In genomic region chr3:150299221-150299620, GRCh38 we compare ENCODE assay signal across 22 cellular contexts.
A peak's percentile ranks its signal among the peaks of the same experiment; 100 is the strongest.
DNase-seq lines count a peak whose midpoint lies in the region; ATAC-seq and TF ChIP-seq lines count a peak whose summit lies in the region.
"Had no signal": no experiment of that assay in that cellular context is flagged by ENCODE, and none has a peak within 500 bp of the region (broad histone marks: within the 10 kb centered on the region; RNA-seq: fewer than 3 reads in every experiment).

No MANE protein-coding gene starts in this region.

- H3K9me3 ChIP-seq in Panc1 (ENCODE audit: control insufficient read depth, insufficient read depth, low read depth, low read length) = no peaks in the 10 kb centered on the region
- H3K9me3 ChIP-seq in CD4-positive, alpha-beta T cell (ENCODE audit: control insufficient read depth, low read length) = no peaks in the 10 kb centered on the region
- H3K9me3 ChIP-seq: heart left ventricle, tibial nerve had no signal

- no peak overlapping the region for H3K4me3 ChIP-seq in Panc1 (ENCODE audit: low read depth in 2 of 2, low read length in 2 of 2)
- H3K4me3 ChIP-seq: heart left ventricle, tibial nerve had no signal

- H3K27me3 ChIP-seq in Panc1 (ENCODE audit: control insufficient read depth, insufficient read depth, low read length) = no peaks in the 10 kb centered on the region
- peaks cover 24% of the 10 kb centered on the region for H3K27me3 ChIP-seq in CD4-positive, alpha-beta T cell (ENCODE audit: control insufficient read depth, insufficient read depth, low read length)
- H3K27me3 ChIP-seq: heart left ventricle, tibial nerve had no signal

- H3K27me3 Mint-ChIP-seq in endothelial cell (ENCODE audit: unreplicated experiment) (peaks cover 2% of the 10 kb centered on the region), mesothelial cell of epicardium (ENCODE audit: low read depth) (no peaks in the 10 kb centered on the region)
- H3K27me3 Mint-ChIP-seq in CD4-positive, alpha-beta T cell = peaks cover 26% of the 10 kb centered on the region

- BruUV-seq in Panc1 (replicated peaks; lab: Mats Ljungman, UMichigan) = no TSS peak

- H3K4me1 Mint-ChIP-seq in endothelial cell (ENCODE audit: unreplicated experiment) (peaks cover 11% of the 10 kb centered on the region), mesothelial cell of epicardium (peaks cover 29% of the 10 kb centered on the region)
- H3K4me1 Mint-ChIP-seq in CD4-positive, alpha-beta T cell (ENCODE audit: low read depth) = no peaks in the 10 kb centered on the region
- H3K4me1 Mint-ChIP-seq: activated naive CD8-positive, alpha-beta T cell treated with anti-CD3 and anti-CD28 coated beads for 36 hours had no signal

- no peak overlapping the region for H3K27ac Mint-ChIP-seq in endothelial cell (ENCODE audit: unreplicated experiment)
- H3K27ac Mint-ChIP-seq in mesothelial cell of epicardium = peak overlapping the region; percentile 71
- H3K27ac Mint-ChIP-seq in CD4-positive, alpha-beta T cell = no peak overlapping the region
- H3K27ac Mint-ChIP-seq: activated naive CD8-positive, alpha-beta T cell treated with anti-CD3 and anti-CD28 coated beads for 36 hours; activated T-cell treated with anti-CD3 and anti-CD28 coated beads, Interleukin-2, amount 50 U/mL, for 72 hours; CD8-positive, alpha-beta T cell had no signal

- H3K4me3 Mint-ChIP-seq in endothelial cell (ENCODE audit: unreplicated experiment) (no peak overlapping the region), mesothelial cell of epicardium (no peak overlapping the region)
- no peak overlapping the region for H3K4me3 Mint-ChIP-seq in CD4-positive, alpha-beta T cell
- H3K4me3 Mint-ChIP-seq: activated naive CD8-positive, alpha-beta T cell treated with anti-CD3 and anti-CD28 coated beads for 36 hours; activated T-cell treated with anti-CD3 and anti-CD28 coated beads, Interleukin-2, amount 50 U/mL, for 72 hours; CD8-positive, alpha-beta T cell had no signal

- no peaks in the 10 kb centered on the region for H3K9me3 Mint-ChIP-seq in endothelial cell (ENCODE audit: unreplicated experiment)
- no peaks in the 10 kb centered on the region for H3K9me3 Mint-ChIP-seq in mesothelial cell of epicardium
- H3K9me3 Mint-ChIP-seq in CD4-positive, alpha-beta T cell = no peaks in the 10 kb centered on the region
- H3K9me3 Mint-ChIP-seq: activated naive CD8-positive, alpha-beta T cell treated with anti-CD3 and anti-CD28 coated beads for 36 hours; activated T-cell treated with anti-CD3 and anti-CD28 coated beads, Interleukin-2, amount 50 U/mL, for 72 hours; CD8-positive, alpha-beta T cell had no signal

- H3K36me3 ChIP-seq in Panc1 (ENCODE audit: control insufficient read depth, insufficient read depth, low read length) = no peaks in the 10 kb centered on the region
- H3K36me3 ChIP-seq: heart left ventricle, tibial nerve had no signal

- POLR2A ChIA-PET in Panc1 (lab: Charles Lee) = interaction anchor here (0.6 to 0.7 kb wide), 2 partner anchors 51 to 229 kb away, joined by 4 to 6 read pairs; no protein-coding TSS in a partner anchor
- POLR2A ChIA-PET in CD4-positive, alpha-beta T cell (lab: Charles Lee) = no interaction called here

- H3K4me1 ChIP-seq in Panc1 (ENCODE audit: control insufficient read depth, insufficient read depth, low read length) = peaks cover 37% of the 10 kb centered on the region
- H3K4me1 ChIP-seq: heart left ventricle, tibial nerve had no signal

- TF ChIP-seq CTCF in Panc1 (IDR thresholded peaks at IDR 0.05) (no peak), endothelial cell (IDR thresholded peaks at IDR 0.05; ENCODE audit: unreplicated experiment) (no peak), mesothelial cell of epicardium (IDR thresholded peaks at IDR 0.05; ENCODE audit: unreplicated experiment) (no peak), GM10266 (IDR thresholded peaks at IDR 0.05; ENCODE audit: control insufficient read depth, insufficient read depth, low read depth, missing control alignments) (no peak)
- no peak for TF ChIP-seq CTCF in CD4-positive, alpha-beta T cell (IDR thresholded peaks at IDR 0.05)

- peak overlapping the region; percentile 96 for H3K27ac ChIP-seq in Panc1 (ENCODE audit: low read length)
- H3K27ac ChIP-seq in CD4-positive, alpha-beta T cell (ENCODE audit: low read depth, low read length) = no peak overlapping the region
- H3K27ac ChIP-seq: heart left ventricle, tibial nerve had no signal

- intact Hi-C loops in Panc1 (cut with micrococcal nuclease; ENCODE audit: unreplicated experiment) = no loop called here
- intact Hi-C loops in CD4-positive, alpha-beta T cell (cut with DNase I, micrococcal nuclease) = no loop called here

- CTCF ChIA-PET in Panc1 (lab: Charles Lee) = no interaction called here
- CTCF ChIA-PET in CD4-positive, alpha-beta T cell (lab: Charles Lee) = interaction anchor here (0.6 kb wide), 1 partner anchor 115 kb away, joined by 3 read pairs; no protein-coding TSS in a partner anchor

- ATAC-seq in Panc1 = no peak
- ATAC-seq in CD4-positive, alpha-beta T cell (ENCODE audit: poor library complexity) = no peak
- ATAC-seq: activated T-cell treated with anti-CD3 and anti-CD28 coated beads, Interleukin-2, amount 50 U/mL, for 72 hours; CD8-positive, alpha-beta T cell; heart left ventricle had no signal

- peak; percentile 39 for DNase-seq in EH (ENCODE audit: low read depth)
- DNase-seq in Panc1 (ENCODE audit: low read depth, low spot score) = no peak
- DNase-seq in endothelial cell (ENCODE audit: low spot score) = peak; percentile 7
- no peak for DNase-seq in mesothelial cell of epicardium (ENCODE audit: low spot score in 2 of 2, unreplicated experiment in 2 of 2)
- DNase-seq in NCI-H1092 treated with DMSO at 0.1 percent for 48 hours (lab: John Stamatoyannopoulos, UW) = no peak
- DNase-seq in GM10266 (ENCODE audit: extremely low spot score) = no peak
- DNase-seq in CD4-positive, alpha-beta T cell = no peak
- DNase-seq in activated effector memory CD4-positive, alpha-beta T cell treated with anti-CD3 and anti-CD28 coated beads, Interleukin-2, amount 50 U/mL, for 16 hours = no peak
- DNase-seq: activated CD4-positive, CD25-positive, alpha-beta regulatory T cell; activated CD8-positive, alpha-beta memory T cell treated with anti-CD3 and anti-CD28 coated beads for 24 hours; activated naive CD8-positive, alpha-beta T cell treated with anti-CD3 and anti-CD28 coated beads for 36 hours; activated T-cell treated with anti-CD3 and anti-CD28 coated beads, Interleukin-2, amount 50 U/mL, for 72 hours; CD8-positive, alpha-beta T cell; DMS79; H7; heart left ventricle; kidney; NCI-H1105; NCI-H524 treated with DMSO at 0.1 percent for 48 hours; retina; stimulated activated naive CD4-positive, alpha-beta T cell treated with Interleukin-2 at 50 U/mL for 16 hours had no signal

- in situ Hi-C loops in Panc1 (cut with HindIII; ENCODE audit: low pct_unique_long_range_greater_than_20kb, low sequenced_read_pairs) = no loop called here

- no peaks in the 10 kb centered on the region for H3K36me3 Mint-ChIP-seq in endothelial cell (ENCODE audit: low read depth, unreplicated experiment)
- H3K36me3 Mint-ChIP-seq in mesothelial cell of epicardium = no peaks in the 10 kb centered on the region
- no peaks in the 10 kb centered on the region for H3K36me3 Mint-ChIP-seq in CD4-positive, alpha-beta T cell (ENCODE audit: low read depth)
- H3K36me3 Mint-ChIP-seq: activated naive CD8-positive, alpha-beta T cell treated with anti-CD3 and anti-CD28 coated beads for 36 hours; CD8-positive, alpha-beta T cell had no signal

Comparison
In these comparisons a context has a peak if more than half of its experiments do, and no peak if none do; other contexts are left out.
1. DNase-seq: peak in EH (single experiment) and endothelial cell (single experiment); none in Panc1 (single experiment), mesothelial cell of epicardium (0 of 2), NCI-H1092 treated with DMSO at 0.1 percent for 48 hours (single experiment), GM10266 (single experiment), CD4-positive, alpha-beta T cell (0 of 10) and activated effector memory CD4-positive, alpha-beta T cell treated with anti-CD3 and anti-CD28 coated beads, Interleukin-2, amount 50 U/mL, for 16 hours (single experiment).